8 cellular contexts compared by ENCODE assay signal in the genomic region with DNA sequence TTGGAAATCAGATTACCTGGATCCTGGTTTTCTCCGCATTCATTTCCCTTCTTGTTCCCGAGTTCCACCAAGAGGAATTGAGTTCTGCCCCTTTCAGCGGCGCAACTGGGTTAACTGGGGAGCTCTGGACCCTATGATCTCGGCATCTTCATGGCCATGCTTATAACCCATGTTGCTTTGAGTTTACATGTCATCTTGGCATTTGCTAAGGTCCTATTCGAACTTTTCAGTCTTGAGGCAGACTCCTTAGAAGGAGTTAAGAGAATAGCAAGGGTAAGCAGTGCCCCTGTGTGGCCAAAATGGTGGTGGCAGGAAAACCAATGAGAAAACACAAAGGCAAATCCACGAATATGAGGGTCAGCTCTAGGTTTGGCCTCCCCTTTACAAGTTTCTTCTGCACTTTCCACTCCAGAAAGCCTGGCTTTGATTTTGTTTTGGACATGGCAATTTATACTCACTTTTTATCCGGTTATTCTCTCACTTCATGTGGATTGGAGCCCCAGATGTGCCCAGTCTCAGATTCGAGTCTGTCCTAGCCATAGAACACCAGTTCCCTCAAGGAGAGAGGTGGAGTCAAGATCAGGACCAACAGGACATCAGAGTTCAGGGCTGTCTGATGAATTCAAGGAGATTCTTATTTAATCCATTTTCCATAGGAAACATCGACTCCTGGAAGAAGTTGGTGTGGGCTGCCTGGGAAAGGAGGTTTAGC. TPM values are rescaled to one million over a fixed set of nuclear protein-coding genes. Genes with fewer than 3 reads are reported as not detected.
DNase-seq lines count a peak whose midpoint lies in the region; ATAC-seq and TF ChIP-seq lines count a peak whose summit lies in the region.

No MANE protein-coding gene starts in this region.

- no peaks in the 10 kb centered on the region for H3K36me3 ChIP-seq in Karpas-422 (ENCODE audit: insufficient read depth, low read length)
- H3K36me3 ChIP-seq in rectal smooth muscle tissue (ENCODE audit: control insufficient read depth, insufficient read depth, low read length) = no peaks in the 10 kb centered on the region

- no peaks in the 10 kb centered on the region for H3K9me2 ChIP-seq in Karpas-422 (replicated peaks; ENCODE audit: insufficient read depth, low read length)

- H3K9ac ChIP-seq in Karpas-422 (ENCODE audit: low read length) (no peak overlapping the region), rectal smooth muscle tissue (ENCODE audit: low read length) (no peak overlapping the region)

- in situ Hi-C loops in astrocyte of the cerebellum (cut with HindIII; ENCODE audit: low sequenced_read_pairs) = no loop called here

- H2AFZ ChIP-seq in Karpas-422 (ENCODE audit: low read length) = no peak overlapping the region

- no peaks in the 10 kb centered on the region for H3K79me2 ChIP-seq in Karpas-422 (ENCODE audit: low read length)

- H3K9me3 Mint-ChIP-seq in CD14-positive monocyte = peaks cover 0 to 2% (median 0%) of the 10 kb centered on the region in 7 donors

- intact Hi-C loops in CD14-positive monocyte (cut with micrococcal nuclease) = no loop called here

- DNase-seq in CD14-positive monocyte (ENCODE audit: low spot score) (no peak), Karpas-422 (peak; percentile 83), T follicular helper cell (ENCODE audit: low read depth) (peak; percentile 40), astrocyte of the cerebellum (ENCODE audit: low read depth) (peak; percentile 59), hippocampal formation (lab: John Stamatoyannopoulos, UW) (peak; percentile 35 to 45)

- peaks cover 52 to 63% (median 52%) of the 10 kb centered on the region in 3 donors for H3K27me3 Mint-ChIP-seq in CD14-positive monocyte (ENCODE audit: low read depth in 3 of 3)

- ATAC-seq in GM19328 (IDR thresholded peaks at IDR 0.05; ENCODE audit: unreplicated experiment) (peak; percentile 53), GM21367 (IDR thresholded peaks at IDR 0.05; ENCODE audit: unreplicated experiment) (no peak)

- H4K20me1 ChIP-seq in Karpas-422 (ENCODE audit: insufficient read depth, low read depth, low read length) = no peaks in the 10 kb centered on the region

- H3K4me3 ChIP-seq in Karpas-422 (ENCODE audit: low read length) (no peak overlapping the region), astrocyte of the cerebellum (ENCODE audit: low read depth, low read length) (peak overlapping the region; percentile 49), rectal smooth muscle tissue (ENCODE audit: low read length) (peak overlapping the region; percentile 52)

- H3K4me2 ChIP-seq in Karpas-422 (ENCODE audit: low read depth, low read length, poor library complexity, severe bottlenecking) = no peak overlapping the region

- H3K27ac Mint-ChIP-seq in CD14-positive monocyte = peak overlapping the region in 1 of 7 donors; percentile 46

- H3K4me1 ChIP-seq in Karpas-422 (ENCODE audit: low read length) (no peaks in the 10 kb centered on the region), rectal smooth muscle tissue (ENCODE audit: control insufficient read depth, insufficient read depth, low read length) (no peaks in the 10 kb centered on the region)

- H3K36me3 Mint-ChIP-seq in CD14-positive monocyte = peaks cover 0 to 5% of the 10 kb centered on the region in 2 donors

- H3K27ac ChIP-seq in Karpas-422 (ENCODE audit: low read length) = no peak overlapping the region
- no peak overlapping the region for H3K27ac ChIP-seq in rectal smooth muscle tissue (ENCODE audit: low read depth, low read length)

- peak overlapping the region; percentile 76 to 93 for H3K4me3 Mint-ChIP-seq in CD14-positive monocyte

- TF ChIP-seq CTCF in CD14-positive monocyte (IDR thresholded peaks at IDR 0.05) (peak; percentile 72), astrocyte of the cerebellum (IDR thresholded peaks at IDR 0.05; ENCODE audit: low read depth, low read length, missing control alignments) (peak; percentile 88)

- no peaks in the 10 kb centered on the region for H3K9me3 ChIP-seq in Karpas-422 (ENCODE audit: low read length)

- no peaks in the 10 kb centered on the region for H3K27me3 ChIP-seq in Karpas-422 (ENCODE audit: low read length)
- H3K27me3 ChIP-seq in rectal smooth muscle tissue (ENCODE audit: control insufficient read depth, insufficient read depth, low read length) = no peaks in the 10 kb centered on the region

- peaks cover 8% of the 10 kb centered on the region for H3K4me1 Mint-ChIP-seq in CD14-positive monocyte

RNA-seq across cellular contexts. Expression of gene FBXO3, which starts 55.3 kb away (rescaled TPM):
- polyA plus RNA-seq in CD14-positive monocyte = 10 to 100 TPM; 17.5 to 21.4 TPM
- total RNA-seq in Karpas-422 (2014; rRNA removed; shearing (Covaris generic); ENCODE audit: low replicate concordance) = 12.9 and 42.0 TPM in 2 replicates
